In genomic region chr11:106076923-106077608, GRCh38 we compare ENCODE assay signal across 8 cellular contexts. TPM values are rescaled to one million over a fixed set of nuclear protein-coding genes. Genes with fewer than 3 reads are reported as not detected.
A peak's percentile ranks its signal among the peaks of the same experiment; 100 is the strongest.
DNase-seq lines count a peak whose midpoint lies in the region; ATAC-seq, FAIRE-seq and TF ChIP-seq lines count a peak whose summit lies in the region.

TSS of gene KBTBD3 (minus strand) at chr11:106077347. CDS start at chr11:106059097, 18,250 bp downstream.

- FAIRE-seq in GM19239 (lab: Jason Lieb, UNC) (peak; percentile 97), kidney (lab: Jason Lieb, UNC) (peak; percentile 93)

- H3K9me3 ChIP-seq in BE2C = no peaks in the 10 kb centered on the region
- no peaks in the 10 kb centered on the region for H3K9me3 ChIP-seq in kidney (ENCODE audit: control insufficient read depth in 1 of 2, low read length in 2 of 2)

- ATAC-seq in HG03442 (IDR thresholded peaks at IDR 0.05; ENCODE audit: unreplicated experiment) = peak; percentile 94

- intact Hi-C loops in kidney (cut with DNase I) = no loop called here

- DNase-seq in BE2C (peak; percentile 99), GM19239 (ENCODE audit: insufficient read length, low spot score) (peak; percentile 50), NCI-H510A (lab: John Stamatoyannopoulos, UW) (peak; percentile 98), chondrocyte (ENCODE audit: low spot score) (peak; percentile 99), kidney (peak; percentile 100)
- peak; percentile 92 to 96 for DNase-seq in activated CD4-positive, alpha-beta T cell treated with anti-CD3 and anti-CD28 coated beads for 24 hours (ENCODE audit: low read depth in 2 of 2)
- DNase-seq in stimulated activated CD4-positive, alpha-beta T cell treated with anti-CD3 and anti-CD28 coated beads, Interleukin-15, amount 100 ng/mL, for 1 hour (ENCODE audit: low read depth in 1 of 2, low spot score in 1 of 2) = peak; percentile 92

- H3K4me3 Mint-ChIP-seq in chondrocyte (ENCODE audit: unreplicated experiment) = peak within 1 kb of the TSS; percentile 93

- H3K36me3 ChIP-seq in BE2C = peaks cover 24% of the 10 kb centered on the region
- peaks cover 3 to 6% of the 10 kb centered on the region in 2 donors for H3K36me3 ChIP-seq in kidney (ENCODE audit: control insufficient read depth in 1 of 2, insufficient read depth in 2 of 2, low read length in 2 of 2)

- H3K27ac Mint-ChIP-seq in chondrocyte (ENCODE audit: unreplicated experiment) = peak within 1 kb of the TSS; percentile 96

- H3K9me3 Mint-ChIP-seq in chondrocyte (ENCODE audit: low read depth) = no peaks in the 10 kb centered on the region

- no peaks in the 10 kb centered on the region for H3K27me3 ChIP-seq in BE2C

- H3K27ac ChIP-seq in kidney (ENCODE audit: low read depth in 2 of 2, low read length in 2 of 2) = peak within 1 kb of the TSS; percentile 94 to 98

- H3K4me1 Mint-ChIP-seq in chondrocyte (ENCODE audit: low read depth) = peaks cover 34% of the 10 kb centered on the region

- no peaks in the 10 kb centered on the region for H3K4me1 ChIP-seq in BE2C
- peaks cover 3 to 7% of the 10 kb centered on the region in 2 donors for H3K4me1 ChIP-seq in kidney (ENCODE audit: control insufficient read depth in 1 of 2, insufficient read depth in 1 of 2, low read depth in 1 of 2, low read length in 2 of 2)

- H3K36me3 Mint-ChIP-seq in chondrocyte (ENCODE audit: low read depth) = peaks cover 9% of the 10 kb centered on the region

- TF ChIP-seq CTCF in BE2C (IDR thresholded peaks at IDR 0.05; ENCODE audit: low read depth, low read length) (peak; percentile 61), chondrocyte (IDR thresholded peaks at IDR 0.05) (peak; percentile 80), kidney (IDR thresholded peaks at IDR 0.05; ENCODE audit: borderline replicate concordance, extremely low read depth, insufficient read depth) (no peak)

- H3K4me3 ChIP-seq in BE2C (ENCODE audit: low read depth, low read length) (peak within 1 kb of the TSS; percentile 87), kidney (ENCODE audit: low read length in 2 of 2) (peak within 1 kb of the TSS; percentile 95 to 98)

- H3K27me3 Mint-ChIP-seq in chondrocyte (ENCODE audit: low read depth) = no peaks in the 10 kb centered on the region

- peak within 1 kb of the TSS; percentile 64 to 98 for H3K9ac ChIP-seq in kidney (ENCODE audit: low read length in 2 of 2)

RNA-seq across cellular contexts. Expression of gene KBTBD3, which starts in this region (rescaled TPM):
- polyA plus RNA-seq in BE2C (2012; ENCODE audit: insufficient read depth, insufficient read length, low read depth) = 4.2 TPM
- total RNA-seq in chondrocyte (3.5 to 4.0 TPM (median 4.0 TPM) in 3 replicates), kidney (10.2 TPM)
- 8.1 TPM for polyA plus RNA-seq in kidney (ENCODE audit: insufficient read depth, low read depth, low replicate concordance)

Comparison
In these comparisons a context has a peak if more than half of its experiments do, and no peak if none do; other contexts are left out.
1. Peak in every context shown above with its lines: DNase-seq, ATAC-seq, H3K4me3 ChIP-seq and H3K27ac ChIP-seq.
2. DNase-seq: peak in every context shown above with its lines; median percentile 100 in kidney; 99 in BE2C; 99 in chondrocyte; 98 in NCI-H510A; 94 in activated CD4-positive, alpha-beta T cell treated with anti-CD3 and anti-CD28 coated beads for 24 hours; 92 in stimulated activated CD4-positive, alpha-beta T cell treated with anti-CD3 and anti-CD28 coated beads, Interleukin-15, amount 100 ng/mL, for 1 hour; 50 in GM19239.